In the genomic region with DNA sequence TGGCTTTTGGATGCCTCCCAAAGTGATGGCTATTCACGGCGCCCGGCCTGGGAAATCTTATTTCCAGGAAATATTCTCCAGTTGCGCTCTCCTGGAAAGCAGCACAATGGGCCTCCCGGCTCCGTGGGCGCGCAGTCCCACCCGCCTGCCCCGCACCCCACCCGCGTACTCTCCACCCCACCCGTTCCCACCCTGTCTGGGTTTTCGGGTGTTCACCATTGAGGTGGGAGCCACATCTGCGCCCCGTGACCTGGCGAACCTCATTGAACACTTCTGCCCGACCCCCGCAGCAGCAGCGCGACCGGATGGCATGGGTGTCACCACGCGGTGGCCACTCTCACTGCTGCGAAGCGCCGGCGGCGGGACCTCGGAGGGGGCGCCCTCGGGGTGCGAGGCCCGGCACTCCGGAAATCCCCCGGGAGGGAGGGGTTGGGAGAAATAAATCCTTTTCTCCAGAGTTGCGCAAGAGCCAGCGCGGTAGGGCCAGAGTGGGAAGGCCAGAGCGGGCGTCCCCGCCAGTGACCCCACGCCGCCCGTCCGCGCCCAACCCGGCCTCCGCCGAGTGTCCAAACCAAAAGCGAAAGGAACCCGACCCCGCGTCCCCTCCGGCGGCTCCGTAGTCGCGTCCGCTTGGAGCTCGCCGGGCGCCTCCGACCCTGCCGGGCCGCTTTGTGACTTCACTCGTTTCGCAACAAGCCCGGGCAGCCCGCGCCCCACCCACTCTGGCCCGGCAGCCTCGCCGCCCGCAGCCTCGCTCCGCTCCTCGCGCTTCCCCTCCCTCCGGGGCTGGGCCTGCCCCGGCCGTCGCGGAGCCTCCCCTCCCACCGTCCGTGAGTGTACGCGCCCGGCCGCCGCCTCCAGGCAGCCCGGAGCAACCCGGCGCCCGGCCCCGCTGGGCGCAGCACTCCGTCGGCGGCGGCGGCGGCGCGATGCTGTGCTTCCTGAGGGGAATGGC, we compare ENCODE assay signal across 8 cellular contexts.
DNase-seq lines count a peak whose midpoint lies in the region; ATAC-seq lines count a peak whose summit lies in the region.

A gene with protein sequence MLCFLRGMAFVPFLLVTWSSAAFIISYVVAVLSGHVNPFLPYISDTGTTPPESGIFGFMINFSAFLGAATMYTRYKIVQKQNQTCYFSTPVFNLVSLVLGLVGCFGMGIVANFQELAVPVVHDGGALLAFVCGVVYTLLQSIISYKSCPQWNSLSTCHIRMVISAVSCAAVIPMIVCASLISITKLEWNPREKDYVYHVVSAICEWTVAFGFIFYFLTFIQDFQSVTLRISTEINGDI (plus strand): TSS at position 720 of the 955 bp plus-strand sequence. CDS start 210 bp downstream, at position 930.

- H3K36me3 ChIP-seq in neuron (ENCODE audit: insufficient read depth, low read length) = no peaks in the 10 kb centered on the region

- peak; percentile 78 for ATAC-seq in GM19468 (IDR thresholded peaks at IDR 0.05; ENCODE audit: extremely low read depth, unreplicated experiment)

- no peaks in the 10 kb centered on the region for H3K4me1 ChIP-seq in neuron (ENCODE audit: insufficient read depth, low read length)

- H3K27me3 ChIP-seq in neuron (ENCODE audit: insufficient read depth, low read length) = no peaks in the 10 kb centered on the region

- no peaks in the 10 kb centered on the region for H3K9me3 ChIP-seq in neuron (ENCODE audit: low read length)

- peak within 1 kb of the TSS; percentile 58 for H3K4me3 ChIP-seq in neuron (ENCODE audit: low read length)

- DNase-seq in DMS114 treated with DMSO at 0.1 percent for 48 hours (lab: John Stamatoyannopoulos, UW; ENCODE audit: unreplicated experiment) (peak; percentile 41), HS-27A (ENCODE audit: low read depth) (peak; percentile 34), SIG-M5 (lab: John Stamatoyannopoulos, UW) (peak; percentile 57), foreskin melanocyte (peak; percentile 70), stromal cell of bone marrow (ENCODE audit: low read depth) (peak; percentile 83)
- DNase-seq in activated naive CD4-positive, alpha-beta T cell treated with Interleukin-2 at 50 U/mL for 16 hours = peak; percentile 77

- H2AFZ ChIP-seq in neuron (ENCODE audit: low read depth, low read length) = peak within 1 kb of the TSS; percentile 95

Comparison
In these comparisons a context has a peak if more than half of its experiments do, and no peak if none do; other contexts are left out.
1. Peak in every context shown above with its lines: DNase-seq, ATAC-seq and H3K4me3 ChIP-seq.